In the genomic region with DNA sequence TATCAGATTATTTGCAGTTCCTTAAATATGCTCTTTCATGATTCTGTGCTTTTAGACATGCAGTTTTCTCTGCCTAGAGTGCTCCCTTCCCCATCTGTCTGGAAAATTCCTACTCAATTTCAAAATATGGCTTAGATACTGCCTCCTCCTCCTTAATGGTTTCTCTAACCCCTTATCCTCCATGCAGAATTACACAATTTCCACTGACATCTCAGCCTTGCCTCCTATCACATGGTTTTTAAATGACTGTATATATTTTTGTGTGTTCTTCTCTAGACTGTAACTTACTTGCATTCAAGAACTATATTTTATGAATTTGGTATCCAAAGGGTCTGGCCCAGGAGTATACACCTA, we compare ENCODE assay signal across 23 cellular contexts.
A peak's percentile ranks its signal among the peaks of the same experiment; 100 is the strongest.
DNase-seq lines count a peak whose midpoint lies in the region; ATAC-seq and TF ChIP-seq lines count a peak whose summit lies in the region.
"Had no signal": no experiment of that assay in that cellular context is flagged by ENCODE, and none has a peak within 500 bp of the region (broad histone marks: within the 10 kb centered on the region; RNA-seq: fewer than 3 reads in every experiment).

No MANE protein-coding gene starts in this region.

- no peak overlapping the region for H3K9ac ChIP-seq in MM.1S (ENCODE audit: low read length)

- TF ChIP-seq EP300 in suprapubic skin (IDR thresholded peaks at IDR 0.05): no peak

- ATAC-seq in upper lobe of right lung: no peak
- ATAC-seq: natural killer cell treated with Interleukin-12 subunit alpha and Interleukin-12 subunit beta and Interleukin-15 and Interleukin-18, amount 100 ng/mL, for 72 hours; stimulated activated effector memory CD8-positive, alpha-beta T cell treated with anti-CD3 and anti-CD28 coated beads, Interleukin-12 subunit alpha, Interleukin-12 subunit beta, amount 100 ng/mL, for 72 hours had no signal

- no peaks in the 10 kb centered on the region for H3K27me3 ChIP-seq in MM.1S (replicated peaks; ENCODE audit: insufficient read depth, low read length)
- H3K27me3 ChIP-seq in suprapubic skin: no peaks in the 10 kb centered on the region
- H3K27me3 ChIP-seq in esophagus squamous epithelium: no peaks in the 10 kb centered on the region
- H3K27me3 ChIP-seq in upper lobe of right lung: no peaks in the 10 kb centered on the region
- H3K27me3 ChIP-seq: tibial artery had no signal

- H3F3A ChIP-seq in MM.1S (ENCODE audit: insufficient read depth, low read length): peaks cover 25% of the 10 kb centered on the region

- peak overlapping the region; percentile 76 for H3K4me2 ChIP-seq in MM.1S (ENCODE audit: low read depth, low read length)

- H3K9me2 ChIP-seq in MM.1S (replicated peaks; ENCODE audit: insufficient read depth, low read length): no peaks in the 10 kb centered on the region

- peak overlapping the region; percentile 10; the same call in 1 of the 2 replicates for H3K4me3 ChIP-seq in MM.1S (ENCODE audit: low read length)
- no peak overlapping the region for H3K4me3 ChIP-seq in fibroblast of villous mesenchyme (ENCODE audit: low read depth, low read length)
- no peak overlapping the region for H3K4me3 ChIP-seq in suprapubic skin
- no peak overlapping the region for H3K4me3 ChIP-seq in esophagus squamous epithelium
- no peak overlapping the region for H3K4me3 ChIP-seq in upper lobe of right lung
- H3K4me3 ChIP-seq: tibial artery had no signal

- H3K36me3 ChIP-seq in MM.1S (replicated peaks; ENCODE audit: insufficient read depth, low read length) (no peaks in the 10 kb centered on the region; the same call in 1 of the 2 replicates), suprapubic skin (no peaks in the 10 kb centered on the region), esophagus squamous epithelium (no peaks in the 10 kb centered on the region), upper lobe of right lung (no peaks in the 10 kb centered on the region)
- H3K36me3 ChIP-seq: tibial artery had no signal

- peaks cover 62% of the 10 kb centered on the region for H3K79me2 ChIP-seq in MM.1S (ENCODE audit: low read length)

- no peaks in the 10 kb centered on the region for H3K9me3 ChIP-seq in MM.1S (replicated peaks; ENCODE audit: insufficient read depth, low read length)
- no peaks in the 10 kb centered on the region for H3K9me3 ChIP-seq in suprapubic skin
- H3K9me3 ChIP-seq in esophagus squamous epithelium: no peaks in the 10 kb centered on the region
- no peaks in the 10 kb centered on the region for H3K9me3 ChIP-seq in upper lobe of right lung
- H3K9me3 ChIP-seq: tibial artery had no signal

- DNase-seq in MM.1S (no peak), fibroblast of villous mesenchyme (ENCODE audit: low read depth) (peak; percentile 60), suprapubic skin (ENCODE audit: low spot score in 2 of 2) (no peak), NCI-H2196 (lab: John Stamatoyannopoulos, UW; ENCODE audit: unreplicated experiment) (no peak), esophagus squamous epithelium (lab: John Stamatoyannopoulos, UW) (no peak), upper lobe of right lung (no peak)
- DNase-seq: activated CD4-positive, alpha-beta T cell treated with anti-CD3 and anti-CD28 coated beads for 36 hours; activated naive CD8-positive, alpha-beta T cell treated with anti-CD3 and anti-CD28 coated beads for 36 hours; COR-L47; dermis blood vessel endothelial cell; DND-41; HCEC 1CT; Kasumi-1; left cardiac atrium; midbrain; NCI-H1417 treated with DMSO at 0.1 percent for 48 hours; NCI-H526 treated with DMSO at 0.1 percent for 48 hours; SHP77; SW 1271 had no signal

- TF ChIP-seq CTCF in MM.1S (IDR thresholded peaks at IDR 0.05; ENCODE audit: low read length) (no peak), fibroblast of villous mesenchyme (IDR thresholded peaks at IDR 0.05; ENCODE audit: insufficient read depth, low read depth, low read length) (no peak), suprapubic skin (IDR thresholded peaks at IDR 0.05) (no peak), esophagus squamous epithelium (IDR thresholded peaks at IDR 0.05) (no peak), upper lobe of right lung (IDR thresholded peaks at IDR 0.05) (no peak)

- H4K20me1 ChIP-seq in MM.1S (ENCODE audit: insufficient read depth, low read length): no peaks in the 10 kb centered on the region

- H3K27ac ChIP-seq in MM.1S (ENCODE audit: low read length) (peak overlapping the region; percentile 77; the same call in 1 of the 2 replicates), angular gyrus (ENCODE audit: low read depth, low read length) (peak overlapping the region; percentile 83), suprapubic skin (peak overlapping the region; percentile 39), esophagus squamous epithelium (no peak overlapping the region), upper lobe of right lung (no peak overlapping the region)
- H3K27ac ChIP-seq: tibial artery had no signal

- no peak overlapping the region for H2AFZ ChIP-seq in MM.1S (ENCODE audit: low read length)

- intact Hi-C loops in esophagus squamous epithelium (cut with DNase I): no loop called here
- intact Hi-C loops in upper lobe of right lung (cut with DNase I): no loop called here

- TF ChIP-seq POLR2A in suprapubic skin (IDR thresholded peaks at IDR 0.05) (no peak), esophagus squamous epithelium (IDR thresholded peaks at IDR 0.05) (no peak)

- H3K4me1 ChIP-seq in MM.1S (ENCODE audit: low read length): peaks cover 50% of the 10 kb centered on the region
- peaks cover 25% of the 10 kb centered on the region for H3K4me1 ChIP-seq in suprapubic skin
- peaks cover 0 to 13% (median 5%) of the 10 kb centered on the region in 3 donors for H3K4me1 ChIP-seq in esophagus squamous epithelium
- H3K4me1 ChIP-seq in upper lobe of right lung: peaks cover 10% of the 10 kb centered on the region

Comparison
In these comparisons a context has a peak if more than half of its experiments do, and no peak if none do; other contexts are left out.
1. H3K27ac ChIP-seq: peak in MM.1S (single experiment), angular gyrus (single experiment) and suprapubic skin (single experiment); none in esophagus squamous epithelium (0 of 4) and upper lobe of right lung (single experiment).